15 cellular contexts compared by ENCODE assay signal in the genomic region with DNA sequence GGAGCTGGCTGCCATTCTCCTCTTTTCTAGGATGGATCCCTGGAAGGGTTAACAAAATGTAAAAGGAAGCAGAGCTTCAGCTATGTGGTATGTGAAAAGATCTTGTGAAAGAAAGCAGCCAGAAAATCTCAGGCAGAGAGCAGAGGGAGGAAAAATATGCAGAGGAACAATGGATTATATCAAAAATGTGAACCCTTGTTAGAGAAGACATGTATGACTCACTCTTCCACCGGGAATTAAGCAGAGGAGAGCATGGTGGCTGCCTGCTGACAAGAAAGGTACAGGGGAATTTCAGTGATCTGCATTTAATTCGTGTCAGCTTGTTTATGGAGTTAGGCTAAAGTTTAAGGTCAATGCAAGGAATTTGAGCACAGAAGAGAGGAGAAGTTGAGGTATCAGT. TPM values are rescaled to one million over a fixed set of nuclear protein-coding genes. Genes with fewer than 3 reads are reported as not detected.
"Had no signal": no experiment of that assay in that cellular context is flagged by ENCODE, and none has a peak within 500 bp of the region (broad histone marks: within the 10 kb centered on the region; RNA-seq: fewer than 3 reads in every experiment).

No MANE protein-coding gene starts in this region.

- H3K9me3 Mint-ChIP-seq: activated naive CD4-positive, alpha-beta T cell treated with anti-CD3 and anti-CD28 coated beads, Interleukin-2, amount 50 U/mL, for 24 hours; activated T-cell treated with anti-CD3 and anti-CD28 coated beads, Interleukin-2, amount 50 U/mL, for 24 hours; memory B cell; stimulated activated memory B cell treated with anti-CD40 and anti-IgM and Interleukin-4, amounts not matched to agents 10 μg/mL and 1 μg/mL and 100 μg/mL, for 72 hours had no signal

- H3K36me3 ChIP-seq: tibial artery had no signal

- H3K27ac ChIP-seq: tibial artery had no signal

- H3K36me3 Mint-ChIP-seq: activated CD8-positive, alpha-beta memory T cell treated with anti-CD3 and anti-CD28 coated beads, Interleukin-2, amount 10 ng/mL, durations not matched to agents 7 days and 5 days; activated naive CD4-positive, alpha-beta T cell treated with anti-CD3 and anti-CD28 coated beads, Interleukin-2, amount 50 U/mL, for 24 hours; memory B cell; stimulated activated memory B cell treated with anti-CD40 and anti-IgM and Interleukin-4, amounts not matched to agents 10 μg/mL and 1 μg/mL and 100 μg/mL, for 72 hours had no signal

- H3K4me1 Mint-ChIP-seq: activated CD8-positive, alpha-beta memory T cell treated with anti-CD3 and anti-CD28 coated beads, Interleukin-2, amount 10 ng/mL, durations not matched to agents 7 days and 5 days; activated naive CD4-positive, alpha-beta T cell treated with anti-CD3 and anti-CD28 coated beads, Interleukin-2, amount 50 U/mL, for 24 hours; stimulated activated memory B cell treated with anti-CD40 and anti-IgM and Interleukin-4, amounts not matched to agents 10 μg/mL and 1 μg/mL and 100 μg/mL, for 72 hours had no signal

- H3K27ac Mint-ChIP-seq: activated CD8-positive, alpha-beta memory T cell treated with anti-CD3 and anti-CD28 coated beads, Interleukin-2, amount 10 ng/mL, durations not matched to agents 7 days and 5 days; activated naive CD4-positive, alpha-beta T cell treated with anti-CD3 and anti-CD28 coated beads, Interleukin-2, amount 50 U/mL, for 24 hours; activated T-cell treated with anti-CD3 and anti-CD28 coated beads, Interleukin-2, amount 50 U/mL, for 24 hours; memory B cell; stimulated activated memory B cell treated with anti-CD40 and anti-IgM and Interleukin-4, amounts not matched to agents 10 μg/mL and 1 μg/mL and 100 μg/mL, for 72 hours had no signal

- DNase-seq: activated CD4-positive, alpha-beta T cell treated with anti-CD3 and anti-CD28 coated beads for 1 hour; activated CD4-positive, alpha-beta T cell treated with anti-CD3 and anti-CD28 coated beads, Interleukin-2, amount 50 U/mL, for 48 hours; activated CD8-positive, alpha-beta memory T cell treated with anti-CD3 and anti-CD28 coated beads, Interleukin-2, amount 10 ng/mL, durations not matched to agents 7 days and 5 days; activated effector memory CD4-positive, alpha-beta T cell treated with Interleukin-2 at 50 U/mL for 16 hours; activated T-cell treated with anti-CD3 and anti-CD28 coated beads, Interleukin-2, amount 50 U/mL, for 24 hours; aorta; cortex of kidney; erythroblast; right cardiac atrium; T-helper 9 cell; tibial artery had no signal

- H3K4me3 Mint-ChIP-seq: activated CD8-positive, alpha-beta memory T cell treated with anti-CD3 and anti-CD28 coated beads, Interleukin-2, amount 10 ng/mL, durations not matched to agents 7 days and 5 days; activated naive CD4-positive, alpha-beta T cell treated with anti-CD3 and anti-CD28 coated beads, Interleukin-2, amount 50 U/mL, for 24 hours; activated T-cell treated with anti-CD3 and anti-CD28 coated beads, Interleukin-2, amount 50 U/mL, for 24 hours; memory B cell; stimulated activated memory B cell treated with anti-CD40 and anti-IgM and Interleukin-4, amounts not matched to agents 10 μg/mL and 1 μg/mL and 100 μg/mL, for 72 hours had no signal

- H3K9me3 ChIP-seq: tibial artery had no signal

- H3K4me3 ChIP-seq: tibial artery had no signal

- ATAC-seq: activated CD8-positive, alpha-beta memory T cell treated with anti-CD3 and anti-CD28 coated beads, Interleukin-2, amount 10 ng/mL, durations not matched to agents 7 days and 5 days; left lobe of liver; right cardiac atrium; stimulated activated memory B cell treated with anti-CD40 and anti-IgM and Interleukin-4, amounts not matched to agents 10 μg/mL and 1 μg/mL and 100 μg/mL, for 72 hours had no signal

RNA-seq across cellular contexts. Expression of gene KCNA1, which starts 46.3 kb away (rescaled TPM):
- total RNA-seq: activated CD8-positive, alpha-beta memory T cell treated with anti-CD3 and anti-CD28 coated beads, Interleukin-2, amount 10 ng/mL, durations not matched to agents 7 days and 5 days; left lobe of liver had no signal
- polyA plus RNA-seq: aorta, right cardiac atrium had no signal
